ENCODE assay signal across 3 cellular contexts in the genomic region with DNA sequence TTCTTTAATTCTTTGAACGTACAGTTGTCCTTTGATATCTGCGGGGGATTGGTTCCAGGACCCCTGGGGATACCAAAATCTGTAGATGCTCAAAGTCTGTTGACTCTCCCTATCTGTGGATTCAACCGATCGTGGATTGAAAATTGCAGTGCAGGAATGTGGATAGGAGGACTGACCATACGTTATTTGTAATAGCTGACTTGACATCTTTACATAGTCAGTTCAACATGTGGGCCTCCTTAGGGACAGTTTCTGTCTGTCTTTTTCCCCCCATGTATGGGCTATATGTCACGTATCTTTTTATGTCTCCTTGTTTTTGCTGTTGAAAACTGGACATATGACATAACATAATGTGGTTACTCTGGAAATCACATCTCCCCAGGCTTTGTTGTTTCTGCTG.
TF ChIP-seq lines count a peak whose summit lies in the region.

No MANE protein-coding gene starts in this region.

TF ChIP-seq in HepG2, 621 proteins besides CTCF, POLR2A, EP300 and RAD21:
- peak; percentile 81 to 84 for TF ChIP-seq MAFK (conservative IDR thresholded peaks at IDR 0.05 in 1 of 2, IDR thresholded peaks at IDR 0.05 in 1 of 2; ENCODE audit: low read length in 2 of 2)
- no peak for TF ChIP-seq ZNF263 (CRISPR knock-in tag; IDR thresholded peaks at IDR 0.05)
- peak; percentile 79 for TF ChIP-seq MAFF (IDR thresholded peaks at IDR 0.05; ENCODE audit: low read depth, low read length)

TF ChIP-seq in IMR-90, 13 proteins besides CTCF, POLR2A, EP300 and RAD21:
- TF ChIP-seq MXI1 (IDR thresholded peaks at IDR 0.05; ENCODE audit: borderline replicate concordance, low read depth, low read length) (no peak), CHD1 (IDR thresholded peaks at IDR 0.05; ENCODE audit: low read depth, low read length) (no peak), MAFK (IDR thresholded peaks at IDR 0.05; ENCODE audit: low read depth, low read length) (peak; percentile 49)

TF ChIP-seq in K562, 482 proteins besides CTCF, POLR2A, EP300 and RAD21:
- TF ChIP-seq EGR1 (conservative IDR thresholded peaks at IDR 0.05) (no peak), MAFF (IDR thresholded peaks at IDR 0.05; ENCODE audit: low read length) (peak; percentile 34; the same call in 1 of the 2 replicates), CHD1 (IDR thresholded peaks at IDR 0.05; ENCODE audit: low read length) (no peak), FOSL1 (tag; conservative IDR thresholded peaks at IDR 0.05) (no peak), TAF7 (tag; IDR thresholded peaks at IDR 0.05) (no peak), RFX5 (IDR thresholded peaks at IDR 0.05; ENCODE audit: low read depth, low read length) (no peak), POLR2H (tag; IDR thresholded peaks at IDR 0.05; ENCODE audit: low read depth) (no peak), ETS2 (tag; IDR thresholded peaks at IDR 0.05; ENCODE audit: borderline replicate concordance, poor library complexity, severe bottlenecking) (no peak), KAT8 (IDR thresholded peaks at IDR 0.05; ENCODE audit: low read depth) (no peak), PTBP1 (IDR thresholded peaks at IDR 0.05; ENCODE audit: low read depth, low read length) (no peak), DPF2 (IDR thresholded peaks at IDR 0.05) (no peak), ZNF121 (CRISPR knock-in tag; conservative IDR thresholded peaks at IDR 0.05) (no peak), C11orf30 (IDR thresholded peaks at IDR 0.05; ENCODE audit: low read depth) (peak; percentile 83), HMG20B (CRISPR knock-in tag; IDR thresholded peaks at IDR 0.05) (no peak), SMAD1 (IDR thresholded peaks at IDR 0.05; ENCODE audit: low read depth, low read length, partially characterized antibody) (no peak), ZNF316 (IDR thresholded peaks at IDR 0.05) (peak; percentile 90), MAFK (IDR thresholded peaks at IDR 0.05; ENCODE audit: low read length) (peak; percentile 41; the same call in 1 of the 2 replicates), MAFG (tag; conservative IDR thresholded peaks at IDR 0.05) (peak; percentile 55), FIP1L1 (IDR thresholded peaks at IDR 0.05; ENCODE audit: low read depth, low read length, poor library complexity, severe bottlenecking) (no peak), SRF (CRISPR knock-in tag; IDR thresholded peaks at IDR 0.05) (no peak), GATA2 (CRISPR knock-in tag; IDR thresholded peaks at IDR 0.05) (no peak), ZNF197 (CRISPR knock-in tag; IDR thresholded peaks at IDR 0.05; ENCODE audit: low read depth) (no peak), MCM3 (IDR thresholded peaks at IDR 0.05) (no peak)
- TF ChIP-seq, protein P1, sequence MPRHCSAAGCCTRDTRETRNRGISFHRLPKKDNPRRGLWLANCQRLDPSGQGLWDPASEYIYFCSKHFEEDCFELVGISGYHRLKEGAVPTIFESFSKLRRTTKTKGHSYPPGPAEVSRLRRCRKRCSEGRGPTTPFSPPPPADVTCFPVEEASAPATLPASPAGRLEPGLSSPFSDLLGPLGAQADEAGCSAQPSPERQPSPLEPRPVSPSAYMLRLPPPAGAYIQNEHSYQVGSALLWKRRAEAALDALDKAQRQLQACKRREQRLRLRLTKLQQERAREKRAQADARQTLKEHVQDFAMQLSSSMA (CRISPR knock-in tag; IDR thresholded peaks at IDR 0.05), result no peak
- TF ChIP-seq, protein P2, sequence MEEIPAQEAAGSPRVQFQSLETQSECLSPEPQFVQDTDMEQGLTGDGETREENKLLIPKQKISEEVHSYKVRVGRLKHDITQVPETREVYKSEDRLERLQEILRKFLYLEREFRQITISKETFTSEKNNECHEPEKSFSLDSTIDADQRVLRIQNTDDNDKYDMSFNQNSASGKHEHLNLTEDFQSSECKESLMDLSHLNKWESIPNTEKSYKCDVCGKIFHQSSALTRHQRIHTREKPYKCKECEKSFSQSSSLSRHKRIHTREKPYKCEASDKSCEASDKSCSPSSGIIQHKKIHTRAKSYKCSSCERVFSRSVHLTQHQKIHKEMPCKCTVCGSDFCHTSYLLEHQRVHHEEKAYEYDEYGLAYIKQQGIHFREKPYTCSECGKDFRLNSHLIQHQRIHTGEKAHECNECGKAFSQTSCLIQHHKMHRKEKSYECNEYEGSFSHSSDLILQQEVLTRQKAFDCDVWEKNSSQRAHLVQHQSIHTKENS (CRISPR knock-in tag; IDR thresholded peaks at IDR 0.05), result no peak
